ENCODE assay signal across 8 cellular contexts in the genomic region with DNA sequence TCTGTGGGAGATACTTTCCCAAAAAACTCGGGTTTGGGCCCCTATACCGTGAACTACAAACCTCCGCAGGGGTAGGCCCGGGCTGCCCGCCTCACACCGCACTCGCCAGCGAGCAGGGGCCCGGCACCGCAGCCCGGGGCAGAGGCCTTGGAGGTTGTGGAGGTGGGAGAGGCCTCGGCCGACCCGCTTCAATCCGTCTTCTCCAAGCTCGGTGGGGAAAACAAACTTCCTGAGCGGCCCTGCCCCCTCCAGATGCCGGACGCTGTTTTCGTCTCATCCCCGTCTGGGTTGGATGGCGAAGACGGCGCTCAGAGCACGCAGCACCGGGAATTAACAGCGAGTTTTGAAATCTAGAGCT. TPM values are rescaled to one million over a fixed set of nuclear protein-coding genes. Genes with fewer than 3 reads are reported as not detected.
DNase-seq lines count a peak whose midpoint lies in the region; ATAC-seq and TF ChIP-seq lines count a peak whose summit lies in the region.

No MANE protein-coding gene starts in this region.

- H3K4me1 ChIP-seq in ascending aorta = peaks cover 0 to 3% of the 10 kb centered on the region in 2 donors

- ATAC-seq in HG02938 (IDR thresholded peaks at IDR 0.05; ENCODE audit: unreplicated experiment) = peak; percentile 19

- peak overlapping the region; percentile 66 to 93 for H3K4me3 ChIP-seq in ascending aorta

- TF ChIP-seq CTCF in ascending aorta (IDR thresholded peaks at IDR 0.05) = no peak

- H3K27ac ChIP-seq in ascending aorta = peak overlapping the region; percentile 71 to 76

- no peaks in the 10 kb centered on the region for H3K27me3 ChIP-seq in ascending aorta

- no peaks in the 10 kb centered on the region for H3K36me3 ChIP-seq in ascending aorta

- intact Hi-C loops in ascending aorta (cut with DNase I) = no loop called here

- no peaks in the 10 kb centered on the region for H3K9me3 ChIP-seq in ascending aorta

- peak; percentile 48 for DNase-seq in NCI-H2107 treated with DMSO at 0.1 percent for 48 hours (lab: John Stamatoyannopoulos, UW; ENCODE audit: unreplicated experiment)
- no peak for DNase-seq in NCI-H2107 (lab: John Stamatoyannopoulos, UW)
- peak; percentile 50 for DNase-seq in RKO (ENCODE audit: low spot score)
- peak in 1 of 2 donors; percentile 65 for DNase-seq in ascending aorta (ENCODE audit: low spot score in 2 of 2)
- DNase-seq in iPS-NIHi7 (ENCODE audit: extremely low spot score) = peak; percentile 58
- DNase-seq in stimulated activated CD4-positive, alpha-beta T cell treated with anti-CD3 and anti-CD28 coated beads, Interleukin-1b, Interleukin-23, amount 100 ng/mL, for 48 hours = peak; percentile 34
- DNase-seq in central memory CD4-positive, alpha-beta T cell = no peak

RNA-seq across cellular contexts. Expression of a gene that starts 0.4 kb away (rescaled TPM):
- 430 TPM for total RNA-seq in ascending aorta

Comparison
In these comparisons a context has a peak if more than half of its experiments do, and no peak if none do; other contexts are left out.
1. DNase-seq: peak in NCI-H2107 treated with DMSO at 0.1 percent for 48 hours (single experiment), RKO (single experiment), iPS-NIHi7 (single experiment) and stimulated activated CD4-positive, alpha-beta T cell treated with anti-CD3 and anti-CD28 coated beads, Interleukin-1b, Interleukin-23, amount 100 ng/mL, for 48 hours (single experiment); none in NCI-H2107 (single experiment) and central memory CD4-positive, alpha-beta T cell (single experiment).